ENCODE assay signal across 30 cellular contexts in the genomic region with DNA sequence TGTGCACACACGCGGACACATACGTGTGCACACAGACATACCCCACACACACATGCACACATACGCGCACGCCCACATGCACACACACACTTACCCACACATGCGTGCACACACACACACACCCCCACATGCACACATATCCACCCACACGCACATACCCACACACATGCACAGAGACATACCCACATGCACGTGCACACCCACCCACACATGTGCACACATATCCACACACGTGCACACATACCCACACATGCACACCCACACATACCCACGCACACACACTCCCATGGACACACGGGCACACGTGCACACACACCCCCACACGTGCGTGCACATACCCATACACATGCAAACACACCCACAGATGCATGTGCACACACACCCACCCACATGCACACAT. TPM values are rescaled to one million over a fixed set of nuclear protein-coding genes. Genes with fewer than 3 reads are reported as not detected.
"Had no signal": no experiment of that assay in that cellular context is flagged by ENCODE, and none has a peak within 500 bp of the region (broad histone marks: within the 10 kb centered on the region; RNA-seq: fewer than 3 reads in every experiment).

No MANE protein-coding gene starts in this region.

- H3K4me1 ChIP-seq: foreskin keratinocyte, prostate gland had no signal

- H3K36me3 Mint-ChIP-seq: activated CD4-positive, alpha-beta memory T cell treated with anti-CD3 and anti-CD28 coated beads for 36 hours; natural killer cell had no signal

- H2AFZ ChIP-seq: hepatocyte had no signal

- DNase-seq: activated B cell treated with CpG ODN at 0.5 μM for 24 hours; activated CD4-positive, alpha-beta memory T cell treated with anti-CD3 and anti-CD28 coated beads for 36 hours; activated CD4-positive, alpha-beta T cell treated with anti-CD3 and anti-CD28 coated beads for 36 hours; activated effector memory CD4-positive, alpha-beta T cell treated with Interleukin-2 at 50 U/mL for 16 hours; activated naive CD4-positive, alpha-beta T cell treated with anti-CD3 and anti-CD28 coated beads for 36 hours; activated naive CD8-positive, alpha-beta T cell treated with anti-CD3 and anti-CD28 coated beads, Interleukin-2, amount 50 U/mL, for 24 hours; activated T-cell treated with anti-CD3 and anti-CD28 coated beads, Interleukin-2, amount 50 U/mL, for 72 hours; anterior cingulate cortex; body of pancreas; foreskin keratinocyte; kidney glomerular epithelial cell; left ventricle myocardium inferior; natural killer cell; ovary; stimulated activated CD4-positive, alpha-beta T cell treated with anti-CD3 and anti-CD28 coated beads, Interleukin-12 subunit alpha, Interleukin-12 subunit beta, amount 100 ng/mL, for 4 hours; stimulated activated CD4-positive, alpha-beta T cell treated with anti-CD3 and anti-CD28 coated beads, Interleukin-4, amount 100 ng/mL, for 4 hours; stimulated activated naive CD8-positive, alpha-beta T cell treated with anti-CD3 and anti-CD28 coated beads, Interleukin-15, Interleukin-2, amounts not matched to agents 100 U/mL and 50 U/mL, for 24 hours; thyroid gland; uterus had no signal

- H3K4me3 ChIP-seq: body of pancreas, hepatocyte, left ventricle myocardium inferior, ovary, prostate gland, right atrium auricular region, thyroid gland, uterus had no signal

- ATAC-seq: activated CD4-positive, alpha-beta T cell treated with anti-CD3 and anti-CD28 coated beads for 36 hours; activated naive CD8-positive, alpha-beta T cell treated with anti-CD3 and anti-CD28 coated beads, Interleukin-2, amount 50 U/mL, for 24 hours; activated T-cell treated with anti-CD3 and anti-CD28 coated beads, Interleukin-2, amount 50 U/mL, for 72 hours; body of pancreas; foreskin keratinocyte; stimulated activated naive CD8-positive, alpha-beta T cell treated with anti-CD3 and anti-CD28 coated beads, Interleukin-15, Interleukin-2, amounts not matched to agents 100 U/mL and 50 U/mL, for 24 hours had no signal

- H3K79me2 ChIP-seq: hepatocyte had no signal

- H3K9me3 Mint-ChIP-seq: natural killer cell had no signal

- H3K27ac Mint-ChIP-seq: activated B cell treated with CpG ODN at 0.5 μM for 24 hours; activated CD4-positive, alpha-beta T cell treated with anti-CD3 and anti-CD28 coated beads for 36 hours; activated naive CD4-positive, alpha-beta T cell treated with anti-CD3 and anti-CD28 coated beads for 36 hours; activated naive CD8-positive, alpha-beta T cell treated with anti-CD3 and anti-CD28 coated beads, Interleukin-2, amount 50 U/mL, for 24 hours; activated T-cell treated with anti-CD3 and anti-CD28 coated beads, Interleukin-2, amount 50 U/mL, for 72 hours; natural killer cell; T-helper 1 cell treated with Interleukin-12 subunit alpha and Interleukin-12 subunit beta and Interleukin-4 antibody, amounts not matched to agents 30 μg/mL and 1 μg/mL, for 36 hours had no signal

- H3K27me3 Mint-ChIP-seq: activated CD4-positive, alpha-beta T cell treated with anti-CD3 and anti-CD28 coated beads for 36 hours; activated naive CD8-positive, alpha-beta T cell treated with anti-CD3 and anti-CD28 coated beads, Interleukin-2, amount 50 U/mL, for 24 hours had no signal

- H3K27ac ChIP-seq: body of pancreas, foreskin keratinocyte, hepatocyte, left ventricle myocardium inferior, neutrophil, ovary, prostate gland, right atrium auricular region, thyroid gland, uterus had no signal

- H3K4me3 Mint-ChIP-seq: activated B cell treated with CpG ODN at 0.5 μM for 24 hours; activated CD4-positive, alpha-beta memory T cell treated with anti-CD3 and anti-CD28 coated beads for 36 hours; activated CD4-positive, alpha-beta T cell treated with anti-CD3 and anti-CD28 coated beads for 36 hours; activated naive CD4-positive, alpha-beta T cell treated with anti-CD3 and anti-CD28 coated beads for 36 hours; activated naive CD8-positive, alpha-beta T cell treated with anti-CD3 and anti-CD28 coated beads, Interleukin-2, amount 50 U/mL, for 24 hours; activated T-cell treated with anti-CD3 and anti-CD28 coated beads, Interleukin-2, amount 50 U/mL, for 72 hours; natural killer cell; T-helper 1 cell treated with Interleukin-12 subunit alpha and Interleukin-12 subunit beta and Interleukin-4 antibody, amounts not matched to agents 30 μg/mL and 1 μg/mL, for 36 hours had no signal

- H3K27me3 ChIP-seq: body of pancreas, hepatocyte, neutrophil, ovary, right atrium auricular region, thyroid gland, uterus had no signal

- H3K9me3 ChIP-seq: body of pancreas, left ventricle myocardium inferior, neutrophil, ovary, prostate gland, right atrium auricular region, thyroid gland, uterus had no signal

- H3K4me1 Mint-ChIP-seq: activated B cell treated with CpG ODN at 0.5 μM for 24 hours; activated CD4-positive, alpha-beta T cell treated with anti-CD3 and anti-CD28 coated beads for 36 hours had no signal

- H3K4me2 ChIP-seq: hepatocyte had no signal

- H3K36me3 ChIP-seq: left ventricle myocardium inferior, ovary, prostate gland, right atrium auricular region, thyroid gland, uterus had no signal

RNA-seq across cellular contexts. Expression of a gene that starts 27.2 kb away (rescaled TPM):
- total RNA-seq: activated B cell treated with CpG ODN at 0.5 μM for 24 hours; activated CD4-positive, alpha-beta memory T cell treated with anti-CD3 and anti-CD28 coated beads for 36 hours; activated CD4-positive, alpha-beta T cell treated with anti-CD3 and anti-CD28 coated beads for 36 hours; activated naive CD4-positive, alpha-beta T cell treated with anti-CD3 and anti-CD28 coated beads for 36 hours; activated T-cell treated with anti-CD3 and anti-CD28 coated beads, Interleukin-2, amount 50 U/mL, for 72 hours; body of pancreas; cardiac septum; chondrocyte; foreskin keratinocyte; hepatocyte; left ventricle myocardium inferior; lung microvascular endothelial cell; natural killer cell; ovary; prostate gland; right atrium auricular region; skeletal muscle tissue; subcutaneous adipose tissue; thyroid gland; uterus had no signal
- polyA plus RNA-seq: esophagus, foreskin keratinocyte, ovary had no signal
